Comparison of ENCODE assay signal across 10 cellular contexts in the genomic region with DNA sequence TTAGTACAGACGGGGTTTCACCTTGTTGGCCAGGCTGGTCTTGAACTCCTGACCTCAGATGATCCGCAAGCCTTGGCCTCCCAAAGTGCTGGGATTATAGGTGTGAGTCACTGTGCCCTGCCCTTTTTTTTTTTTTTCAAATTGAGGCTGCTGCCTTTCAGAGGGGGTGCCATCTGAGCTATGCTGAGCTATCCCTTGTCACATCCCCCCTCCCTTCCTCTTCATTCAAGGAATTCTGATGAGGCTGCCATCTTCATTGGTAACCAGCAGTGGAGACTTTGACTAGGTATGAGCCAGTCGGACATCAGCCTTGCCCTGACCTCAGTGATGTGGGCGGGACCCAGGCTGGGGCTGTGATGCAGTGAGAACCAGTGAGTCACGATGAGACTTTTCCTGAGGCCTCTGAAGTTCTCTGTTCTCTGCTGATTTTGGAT. TPM values are rescaled to one million over a fixed set of nuclear protein-coding genes. Genes with fewer than 3 reads are reported as not detected.
DNase-seq lines count a peak whose midpoint lies in the region; ATAC-seq and TF ChIP-seq lines count a peak whose summit lies in the region.
"Had no signal": no experiment of that assay in that cellular context is flagged by ENCODE, and none has a peak within 500 bp of the region (broad histone marks: within the 10 kb centered on the region; RNA-seq: fewer than 3 reads in every experiment).

No MANE protein-coding gene starts in this region.

- H3K18ac ChIP-seq in neuronal stem cell (ENCODE audit: low read length), result no peak overlapping the region

- H3K27me3 ChIP-seq in neuronal stem cell (ENCODE audit: control insufficient read depth in 3 of 3, insufficient read depth in 3 of 3, low read depth in 1 of 3, low read length in 3 of 3), result peaks cover 0 to 12% (median 0%) of the 10 kb centered on the region in 3 experiments
- H3K27me3 ChIP-seq: sigmoid colon had no signal

- H3K79me1 ChIP-seq in neuronal stem cell (ENCODE audit: low read depth, low read length), result no peaks in the 10 kb centered on the region

- no peak overlapping the region for H4K91ac ChIP-seq in neuronal stem cell (ENCODE audit: low read depth, low read length, poor library complexity)

- no peak overlapping the region for H2AFZ ChIP-seq in neuronal stem cell (ENCODE audit: low read length)

- no peaks in the 10 kb centered on the region for H3K36me3 ChIP-seq in neuronal stem cell (replicated peaks in 1 of 2; ENCODE audit: control insufficient read depth in 2 of 2, insufficient read depth in 2 of 2, low read length in 2 of 2)
- H3K36me3 ChIP-seq: sigmoid colon had no signal

- POLR2A ChIA-PET in activated CD8-positive, alpha-beta T cell treated with anti-CD3 and anti-CD28 coated beads for 36 hours (lab: Charles Lee), result interaction anchor here (1.0 to 1.5 kb wide), 2 partner anchors 27 to 182 kb away, joined by 3 read pairs; no protein-coding TSS in a partner anchor
- POLR2A ChIA-PET in activated CD8-positive, alpha-beta T cell treated with anti-CD3 and anti-CD28 coated beads, Interleukin-2, amount 10 ng/mL, durations not matched to agents 7 days and 5 days (lab: Charles Lee), result no interaction called here

- no peak for TF ChIP-seq CTCF in activated CD8-positive, alpha-beta T cell treated with anti-CD3 and anti-CD28 coated beads for 36 hours (IDR thresholded peaks at IDR 0.05)
- TF ChIP-seq CTCF in fibroblast of villous mesenchyme (IDR thresholded peaks at IDR 0.05; ENCODE audit: insufficient read depth, low read depth, low read length), result no peak

- no peak overlapping the region for H3K23ac ChIP-seq in neuronal stem cell (ENCODE audit: low read depth, low read length, poor library complexity)

- no peak overlapping the region for H4K8ac ChIP-seq in neuronal stem cell (ENCODE audit: low read depth, low read length)

- H2BK120ac ChIP-seq in neuronal stem cell (ENCODE audit: low read depth, low read length), result no peak overlapping the region

- DNase-seq in activated CD8-positive, alpha-beta T cell treated with anti-CD3 and anti-CD28 coated beads for 36 hours, result peak; percentile 68
- DNase-seq in activated CD8-positive, alpha-beta T cell treated with anti-CD3 and anti-CD28 coated beads, Interleukin-2, amount 10 ng/mL, durations not matched to agents 7 days and 5 days, result no peak
- peak; percentile 73 for DNase-seq in SW480 (ENCODE audit: low spot score)
- DNase-seq in fibroblast of villous mesenchyme (ENCODE audit: low read depth), result peak; percentile 66
- DNase-seq in stimulated activated naive CD8-positive, alpha-beta T cell treated with anti-CD3 and anti-CD28 coated beads, Interleukin-15, Interleukin-2, amounts not matched to agents 100 U/mL and 50 U/mL, for 24 hours, result peak; percentile 60
- no peak for DNase-seq in neuronal stem cell (ENCODE audit: low spot score)
- no peak for DNase-seq in NCI-H187 treated with DMSO at 0.1 percent for 48 hours (lab: John Stamatoyannopoulos, UW)
- no peak for DNase-seq in NCI-H524 treated with DMSO at 0.1 percent for 48 hours (lab: John Stamatoyannopoulos, UW)
- DNase-seq: sigmoid colon had no signal

- no peak overlapping the region for H2BK5ac ChIP-seq in neuronal stem cell (ENCODE audit: low read length)

- no peaks in the 10 kb centered on the region for H3K4me1 ChIP-seq in neuronal stem cell (ENCODE audit: control insufficient read depth in 2 of 2, insufficient read depth in 1 of 2, low read depth in 1 of 2, low read length in 2 of 2)

- H2BK12ac ChIP-seq in neuronal stem cell (ENCODE audit: low read length), result no peak overlapping the region

- H3K9me3 ChIP-seq in neuronal stem cell (replicated peaks in 1 of 2; ENCODE audit: control insufficient read depth in 2 of 2, insufficient read depth in 1 of 2, low read depth in 1 of 2, low read length in 2 of 2), result no peaks in the 10 kb centered on the region
- H3K9me3 ChIP-seq: sigmoid colon had no signal

- WGBS in neuronal stem cell (ENCODE audit: extremely low coverage in 2 of 2, insufficient read length in 2 of 2, insufficient replicate concordance in 1 of 2), 2 donors, result no CpG with 5 or more reads among the region's 5 CpGs

- H2BK15ac ChIP-seq in neuronal stem cell (ENCODE audit: low read length), result no peak overlapping the region

- no peak overlapping the region for H3K27ac Mint-ChIP-seq in activated CD8-positive, alpha-beta T cell treated with anti-CD3 and anti-CD28 coated beads for 36 hours
- no peak overlapping the region for H3K27ac Mint-ChIP-seq in activated CD8-positive, alpha-beta T cell treated with anti-CD3 and anti-CD28 coated beads, Interleukin-2, amount 10 ng/mL, durations not matched to agents 7 days and 5 days

- peaks cover 15% of the 10 kb centered on the region for H3K4me1 Mint-ChIP-seq in activated CD8-positive, alpha-beta T cell treated with anti-CD3 and anti-CD28 coated beads for 36 hours (ENCODE audit: low read depth)
- H3K4me1 Mint-ChIP-seq in activated CD8-positive, alpha-beta T cell treated with anti-CD3 and anti-CD28 coated beads, Interleukin-2, amount 10 ng/mL, durations not matched to agents 7 days and 5 days (ENCODE audit: low read depth), result peaks cover 19% of the 10 kb centered on the region

- H3K4me2 ChIP-seq in neuronal stem cell (ENCODE audit: insufficient read depth, low read length, poor library complexity, severe bottlenecking), result no peak overlapping the region

- CTCF ChIA-PET in activated CD8-positive, alpha-beta T cell treated with anti-CD3 and anti-CD28 coated beads for 36 hours (lab: Charles Lee), result interaction anchor here (1.9 kb wide), 1 partner anchor 49 kb away, joined by 4 read pairs; no protein-coding TSS in a partner anchor
- CTCF ChIA-PET in activated CD8-positive, alpha-beta T cell treated with anti-CD3 and anti-CD28 coated beads, Interleukin-2, amount 10 ng/mL, durations not matched to agents 7 days and 5 days (lab: Charles Lee), result interaction anchor here (0.8 to 1.3 kb wide), 3 partner anchors 49 to 69 kb away, joined by 3 to 5 read pairs (median 3); no protein-coding TSS in a partner anchor

- peak; percentile 76 for ATAC-seq in activated CD8-positive, alpha-beta T cell treated with anti-CD3 and anti-CD28 coated beads for 36 hours
- no peak for ATAC-seq in activated CD8-positive, alpha-beta T cell treated with anti-CD3 and anti-CD28 coated beads, Interleukin-2, amount 10 ng/mL, durations not matched to agents 7 days and 5 days
- ATAC-seq in stimulated activated naive CD8-positive, alpha-beta T cell treated with anti-CD3 and anti-CD28 coated beads, Interleukin-15, Interleukin-2, amounts not matched to agents 100 U/mL and 50 U/mL, for 24 hours, result peak; percentile 90

- intact Hi-C loops in activated CD8-positive, alpha-beta T cell treated with anti-CD3 and anti-CD28 coated beads for 36 hours (cut with micrococcal nuclease), result no loop called here

- H3K4me3 Mint-ChIP-seq in activated CD8-positive, alpha-beta T cell treated with anti-CD3 and anti-CD28 coated beads for 36 hours, result no peak overlapping the region
- no peak overlapping the region for H3K4me3 Mint-ChIP-seq in activated CD8-positive, alpha-beta T cell treated with anti-CD3 and anti-CD28 coated beads, Interleukin-2, amount 10 ng/mL, durations not matched to agents 7 days and 5 days

- no peak overlapping the region for H3K4ac ChIP-seq in neuronal stem cell (ENCODE audit: low read length)

- H3K4me3 ChIP-seq in fibroblast of villous mesenchyme (ENCODE audit: low read depth, low read length) (no peak overlapping the region), neuronal stem cell (ENCODE audit: low read length in 2 of 2) (no peak overlapping the region)
- H3K4me3 ChIP-seq: sigmoid colon had no signal

- H2AK5ac ChIP-seq in neuronal stem cell (ENCODE audit: low read depth, low read length), result no peak overlapping the region

- no peak overlapping the region for H3K9ac ChIP-seq in neuronal stem cell (ENCODE audit: low read depth, low read length, poor library complexity)

- H3K27ac ChIP-seq in neuronal stem cell (replicated peaks; ENCODE audit: low read length), result no peak overlapping the region
- H3K27ac ChIP-seq: C4-2B, sigmoid colon had no signal

- H3K27me3 Mint-ChIP-seq in activated CD8-positive, alpha-beta T cell treated with anti-CD3 and anti-CD28 coated beads for 36 hours, result no peaks in the 10 kb centered on the region
- no peaks in the 10 kb centered on the region for H3K27me3 Mint-ChIP-seq in activated CD8-positive, alpha-beta T cell treated with anti-CD3 and anti-CD28 coated beads, Interleukin-2, amount 10 ng/mL, durations not matched to agents 7 days and 5 days (ENCODE audit: low read depth)

- H3K9me3 Mint-ChIP-seq in activated CD8-positive, alpha-beta T cell treated with anti-CD3 and anti-CD28 coated beads for 36 hours, result peaks cover 3% of the 10 kb centered on the region
- H3K9me3 Mint-ChIP-seq in activated CD8-positive, alpha-beta T cell treated with anti-CD3 and anti-CD28 coated beads, Interleukin-2, amount 10 ng/mL, durations not matched to agents 7 days and 5 days (ENCODE audit: insufficient read depth), result no peaks in the 10 kb centered on the region

- no peak overlapping the region for H3K14ac ChIP-seq in neuronal stem cell (ENCODE audit: low read length)

- H3K36me3 Mint-ChIP-seq in activated CD8-positive, alpha-beta T cell treated with anti-CD3 and anti-CD28 coated beads for 36 hours (ENCODE audit: low read depth), result no peaks in the 10 kb centered on the region
- H3K36me3 Mint-ChIP-seq in activated CD8-positive, alpha-beta T cell treated with anti-CD3 and anti-CD28 coated beads, Interleukin-2, amount 10 ng/mL, durations not matched to agents 7 days and 5 days (ENCODE audit: low read depth), result no peaks in the 10 kb centered on the region

RNA-seq across cellular contexts. Expression of a gene that starts 24.4 kb away (rescaled TPM):
- 10 to 100 TPM; 39.3 to 50.6 TPM for total RNA-seq in activated CD8-positive, alpha-beta T cell treated with anti-CD3 and anti-CD28 coated beads for 36 hours
- 1 to 10 TPM; 5.4 to 7.3 TPM for total RNA-seq in activated CD8-positive, alpha-beta T cell treated with anti-CD3 and anti-CD28 coated beads, Interleukin-2, amount 10 ng/mL, durations not matched to agents 7 days and 5 days
- total RNA-seq in fibroblast of villous mesenchyme, result 13.0 and 13.5 TPM in 2 replicates
- 19.5 TPM for polyA plus RNA-seq in neuronal stem cell (2013, experiment 1 of 2)
- 19.1 TPM for polyA plus RNA-seq in neuronal stem cell (2013, experiment 2 of 2)

RNA-seq across cellular contexts. Expression of a gene that starts 28.8 kb away (rescaled TPM):
- 10 to 100 TPM; 12.5 to 14.7 TPM for total RNA-seq in activated CD8-positive, alpha-beta T cell treated with anti-CD3 and anti-CD28 coated beads for 36 hours
- 1 to 10 TPM; 7.5 to 8.4 TPM for total RNA-seq in activated CD8-positive, alpha-beta T cell treated with anti-CD3 and anti-CD28 coated beads, Interleukin-2, amount 10 ng/mL, durations not matched to agents 7 days and 5 days
- 10.0 and 14.7 TPM in 2 replicates for total RNA-seq in fibroblast of villous mesenchyme
- 33.7 TPM for polyA plus RNA-seq in neuronal stem cell (2013, experiment 1 of 2)
- polyA plus RNA-seq in neuronal stem cell (2013, experiment 2 of 2), result 35.6 TPM

Comparison
In these comparisons a context has a peak if more than half of its experiments do, and no peak if none do; other contexts are left out.
1. DNase-seq: peak in activated CD8-positive, alpha-beta T cell treated with anti-CD3 and anti-CD28 coated beads for 36 hours (single experiment), SW480 (single experiment), fibroblast of villous mesenchyme (single experiment) and stimulated activated naive CD8-positive, alpha-beta T cell treated with anti-CD3 and anti-CD28 coated beads, Interleukin-15, Interleukin-2, amounts not matched to agents 100 U/mL and 50 U/mL, for 24 hours (single experiment); none in activated CD8-positive, alpha-beta T cell treated with anti-CD3 and anti-CD28 coated beads, Interleukin-2, amount 10 ng/mL, durations not matched to agents 7 days and 5 days (single experiment), neuronal stem cell (single experiment), NCI-H187 treated with DMSO at 0.1 percent for 48 hours (single experiment) and NCI-H524 treated with DMSO at 0.1 percent for 48 hours (single experiment).